Comparison of ENCODE assay signal across 13 cellular contexts in genomic region chr9:87685871-87686519, GRCh38. TPM values are rescaled to one million over a fixed set of nuclear protein-coding genes. Genes with fewer than 3 reads are reported as not detected.
A peak's percentile ranks its signal among the peaks of the same experiment; 100 is the strongest.
DNase-seq lines count a peak whose midpoint lies in the region; ATAC-seq and TF ChIP-seq lines count a peak whose summit lies in the region.
"Had no signal": no experiment of that assay in that cellular context is flagged by ENCODE, and none has a peak within 500 bp of the region (broad histone marks: within the 10 kb centered on the region; RNA-seq: fewer than 3 reads in every experiment).

No MANE protein-coding gene starts in this region.

- TF ChIP-seq POLR2A in upper lobe of left lung (IDR thresholded peaks at IDR 0.05), result peak in 1 of 4 donors; percentile 9

- no peak overlapping the region for H3K4me3 ChIP-seq in coronary artery
- H3K4me3 ChIP-seq in left lung, result no peak overlapping the region
- no peak overlapping the region for H3K4me3 ChIP-seq in upper lobe of left lung
- H3K4me3 ChIP-seq: ascending aorta, HAP-1 had no signal

- H3K27me3 ChIP-seq in left lung (no peaks in the 10 kb centered on the region), upper lobe of left lung (no peaks in the 10 kb centered on the region)
- H3K27me3 ChIP-seq: ascending aorta had no signal

- no peak for DNase-seq in activated naive CD4-positive, alpha-beta T cell treated with anti-CD3 and anti-CD28 coated beads, Interleukin-2, amount 10 ng/mL, durations not matched to agents 7 days and 5 days
- DNase-seq in activated naive CD4-positive, alpha-beta T cell treated with anti-CD3 and anti-CD28 coated beads for 36 hours, result no peak
- DNase-seq in coronary artery (ENCODE audit: low spot score) (peak; percentile 57), left lung (peak; percentile 76 to 84), upper lobe of left lung (peak in 1 of 2 donors; percentile 49), NCI-H82 treated with DMSO at 0.1 percent for 48 hours (lab: John Stamatoyannopoulos, UW; ENCODE audit: unreplicated experiment) (no peak)
- DNase-seq: activated B cell treated with CpG ODN at 0.5 μM for 24 hours, AML-193, NCI-H524 treated with DMSO at 0.1 percent for 48 hours had no signal

- H3K4me1 ChIP-seq in left lung (peaks cover 8 to 19% of the 10 kb centered on the region in 2 donors), upper lobe of left lung (peaks cover 10 to 14% (median 12%) of the 10 kb centered on the region in 4 donors)
- H3K4me1 ChIP-seq: ascending aorta, HAP-1 had no signal

- no peak for TF ChIP-seq CTCF in coronary artery (IDR thresholded peaks at IDR 0.05)
- TF ChIP-seq CTCF in left lung (IDR thresholded peaks at IDR 0.05), result no peak
- no peak for TF ChIP-seq CTCF in upper lobe of left lung (IDR thresholded peaks at IDR 0.05)

- H3K36me3 Mint-ChIP-seq in activated naive CD4-positive, alpha-beta T cell treated with anti-CD3 and anti-CD28 coated beads, Interleukin-2, amount 10 ng/mL, durations not matched to agents 7 days and 5 days, result no peaks in the 10 kb centered on the region
- H3K36me3 Mint-ChIP-seq in activated naive CD4-positive, alpha-beta T cell treated with anti-CD3 and anti-CD28 coated beads for 36 hours (ENCODE audit: low read depth), result no peaks in the 10 kb centered on the region

- CTCF ChIA-PET in activated naive CD4-positive, alpha-beta T cell treated with anti-CD3 and anti-CD28 coated beads, Interleukin-2, amount 10 ng/mL, durations not matched to agents 7 days and 5 days (lab: Charles Lee), result no interaction called here
- CTCF ChIA-PET in activated naive CD4-positive, alpha-beta T cell treated with anti-CD3 and anti-CD28 coated beads for 36 hours (lab: Charles Lee), result interaction anchor here (0.9 to 1.0 kb wide), 2 partner anchors 127 to 175 kb away, joined by 3 read pairs; no protein-coding TSS in a partner anchor

- peak overlapping the region in 1 of 2 donors; percentile 71 for H3K27ac ChIP-seq in coronary artery
- peak overlapping the region; percentile 13 to 65 for H3K27ac ChIP-seq in left lung
- H3K27ac ChIP-seq in upper lobe of left lung, result peak overlapping the region in 2 of 4 donors; percentile 27 to 64
- H3K27ac ChIP-seq: ascending aorta had no signal

- 54 to 59% methylated on average over 12 to 14 of the region's 14 CpGs for WGBS in upper lobe of left lung, 2 donors

- H3K27me3 Mint-ChIP-seq in activated naive CD4-positive, alpha-beta T cell treated with anti-CD3 and anti-CD28 coated beads, Interleukin-2, amount 10 ng/mL, durations not matched to agents 7 days and 5 days, result peaks cover 3% of the 10 kb centered on the region
- no peaks in the 10 kb centered on the region for H3K27me3 Mint-ChIP-seq in activated naive CD4-positive, alpha-beta T cell treated with anti-CD3 and anti-CD28 coated beads for 36 hours (ENCODE audit: low read depth)
- H3K27me3 Mint-ChIP-seq: activated B cell treated with CpG ODN at 0.5 μM for 24 hours had no signal

- TF ChIP-seq EP300 in upper lobe of left lung (IDR thresholded peaks at IDR 0.05), result no peak

- H3K27ac Mint-ChIP-seq in activated naive CD4-positive, alpha-beta T cell treated with anti-CD3 and anti-CD28 coated beads, Interleukin-2, amount 10 ng/mL, durations not matched to agents 7 days and 5 days, result peak overlapping the region; percentile 64
- H3K27ac Mint-ChIP-seq in activated naive CD4-positive, alpha-beta T cell treated with anti-CD3 and anti-CD28 coated beads for 36 hours, result no peak overlapping the region
- H3K27ac Mint-ChIP-seq: activated B cell treated with CpG ODN at 0.5 μM for 24 hours had no signal

- peaks cover 32% of the 10 kb centered on the region for H3K4me1 Mint-ChIP-seq in activated naive CD4-positive, alpha-beta T cell treated with anti-CD3 and anti-CD28 coated beads, Interleukin-2, amount 10 ng/mL, durations not matched to agents 7 days and 5 days
- H3K4me1 Mint-ChIP-seq in activated naive CD4-positive, alpha-beta T cell treated with anti-CD3 and anti-CD28 coated beads for 36 hours (ENCODE audit: low read depth), result peaks cover 24% of the 10 kb centered on the region
- H3K4me1 Mint-ChIP-seq: activated B cell treated with CpG ODN at 0.5 μM for 24 hours had no signal

- no peaks in the 10 kb centered on the region for H3K9me3 ChIP-seq in left lung
- no peaks in the 10 kb centered on the region for H3K9me3 ChIP-seq in upper lobe of left lung
- H3K9me3 ChIP-seq: ascending aorta, HAP-1 had no signal

- no peak overlapping the region for H3K4me3 Mint-ChIP-seq in activated naive CD4-positive, alpha-beta T cell treated with anti-CD3 and anti-CD28 coated beads, Interleukin-2, amount 10 ng/mL, durations not matched to agents 7 days and 5 days
- H3K4me3 Mint-ChIP-seq in activated naive CD4-positive, alpha-beta T cell treated with anti-CD3 and anti-CD28 coated beads for 36 hours, result no peak overlapping the region
- H3K4me3 Mint-ChIP-seq: activated B cell treated with CpG ODN at 0.5 μM for 24 hours had no signal

- ATAC-seq in left lung (peak; percentile 74), upper lobe of left lung (ENCODE audit: low FRiP score in 2 of 2) (peak; percentile 64 to 82), GM18517 (IDR thresholded peaks at IDR 0.05; ENCODE audit: unreplicated experiment) (no peak), HG02610 (IDR thresholded peaks at IDR 0.05; ENCODE audit: unreplicated experiment) (no peak)

- H3K36me3 ChIP-seq in left lung (peaks cover 0 to 34% of the 10 kb centered on the region in 2 donors), upper lobe of left lung (peaks cover 11 to 32% (median 19%) of the 10 kb centered on the region in 4 donors)
- H3K36me3 ChIP-seq: ascending aorta, HAP-1 had no signal

- intact Hi-C loops in activated naive CD4-positive, alpha-beta T cell treated with anti-CD3 and anti-CD28 coated beads for 36 hours (cut with micrococcal nuclease), result loop anchor here (2.0 to 10.0 kb wide), 4 partner anchors 59 to 355 kb away; partner anchors contain the start of genes CDK20 and SPATA31E1
- intact Hi-C loops in left lung (cut with DNase I), result loop anchor here in 1 of 2 donors (10.0 kb wide), 1 partner anchor 129 kb away; no protein-coding TSS in a partner anchor

- no peaks in the 10 kb centered on the region for H3K9me3 Mint-ChIP-seq in activated naive CD4-positive, alpha-beta T cell treated with anti-CD3 and anti-CD28 coated beads, Interleukin-2, amount 10 ng/mL, durations not matched to agents 7 days and 5 days
- H3K9me3 Mint-ChIP-seq in activated naive CD4-positive, alpha-beta T cell treated with anti-CD3 and anti-CD28 coated beads for 36 hours, result peaks cover 1% of the 10 kb centered on the region

RNA-seq across cellular contexts. Expression of gene CTSL, which starts 39.9 kb away (rescaled TPM):
- total RNA-seq in activated naive CD4-positive, alpha-beta T cell treated with anti-CD3 and anti-CD28 coated beads for 36 hours, result under 1 TPM; 0.81 to 0.86 TPM
- total RNA-seq in left lung, result 100 to 1,000 TPM; 180 to 565 TPM
- total RNA-seq in upper lobe of left lung, result 100 to 1,000 TPM in 4 of 6 donors, 10 to 100 TPM in 2; 71.4 to 198 (median 144) TPM

Comparison
In these comparisons a context has a peak if more than half of its experiments do, and no peak if none do; other contexts are left out.
1. DNase-seq: peak in coronary artery (single experiment) and left lung (2 of 2); none in activated naive CD4-positive, alpha-beta T cell treated with anti-CD3 and anti-CD28 coated beads, Interleukin-2, amount 10 ng/mL, durations not matched to agents 7 days and 5 days (single experiment), activated naive CD4-positive, alpha-beta T cell treated with anti-CD3 and anti-CD28 coated beads for 36 hours (single experiment) and NCI-H82 treated with DMSO at 0.1 percent for 48 hours (single experiment).
2. ATAC-seq: peak in left lung (single experiment) and upper lobe of left lung (2 of 2); none in GM18517 (single experiment) and HG02610 (single experiment).
3. RNA of gene CTSL, which starts 39.9 kb away (total RNA-seq): 180 to 565 TPM in left lung and 71.4 to 198 TPM in upper lobe of left lung; 0.81 to 0.86 TPM in activated naive CD4-positive, alpha-beta T cell treated with anti-CD3 and anti-CD28 coated beads for 36 hours; every median in the first group is over 10 times any median in the second.